24 cellular contexts compared by ENCODE assay signal in the genomic region with DNA sequence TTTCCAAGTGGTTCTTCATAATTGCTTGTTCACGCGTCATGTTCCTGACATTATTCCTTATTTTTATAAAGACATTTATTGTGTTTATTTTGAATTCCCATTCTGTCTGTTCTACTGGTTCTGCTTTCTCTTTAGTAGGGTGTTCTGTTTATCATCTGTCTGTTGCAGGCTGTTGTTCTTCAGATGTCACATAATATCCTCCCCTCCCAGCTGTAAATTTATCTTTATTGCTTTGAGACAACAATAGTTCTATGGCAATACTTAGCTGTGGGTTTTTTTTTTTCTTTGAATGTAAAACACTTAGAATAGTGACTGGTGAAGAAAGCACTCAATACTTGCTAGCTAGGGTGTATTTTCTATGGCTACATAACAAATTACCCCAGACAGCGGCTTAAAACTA.
DNase-seq lines count a peak whose midpoint lies in the region; ATAC-seq and TF ChIP-seq lines count a peak whose summit lies in the region.
"Had no signal": no experiment of that assay in that cellular context is flagged by ENCODE, and none has a peak within 500 bp of the region (broad histone marks: within the 10 kb centered on the region; RNA-seq: fewer than 3 reads in every experiment).

No MANE protein-coding gene starts in this region.

- H3K27me3 Mint-ChIP-seq in type B pancreatic cell, result no peaks in the 10 kb centered on the region
- H3K27me3 Mint-ChIP-seq: activated CD4-positive, alpha-beta memory T cell treated with anti-CD3 and anti-CD28 coated beads, Interleukin-2, amount 10 ng/mL, durations not matched to agents 7 days and 5 days; dendritic cell treated with granulocyte-macrophage colony-stimulating factor and Interleukin-4, amounts not matched to agents 40 ng/mL and 50 ng/mL, for 4 days had no signal

- no peaks in the 10 kb centered on the region for H3K27me3 ChIP-seq in colonic mucosa
- peaks cover 4% of the 10 kb centered on the region for H3K27me3 ChIP-seq in mesendoderm (ENCODE audit: insufficient read depth, low read length, poor library complexity)
- H3K27me3 ChIP-seq in brain microvascular endothelial cell (replicated peaks), result no peaks in the 10 kb centered on the region
- H3K27me3 ChIP-seq: cardiac muscle cell, testis had no signal

- no peak for TF ChIP-seq CTCF in colonic mucosa (IDR thresholded peaks at IDR 0.05)
- TF ChIP-seq CTCF in type B pancreatic cell (conservative IDR thresholded peaks at IDR 0.05), result no peak
- no peak for TF ChIP-seq CTCF in brain microvascular endothelial cell (IDR thresholded peaks at IDR 0.05; ENCODE audit: low read depth, low read length, missing control alignments)

- H3K36me3 ChIP-seq in colonic mucosa (no peaks in the 10 kb centered on the region), mesendoderm (ENCODE audit: control insufficient read depth, insufficient read depth, low read length) (no peaks in the 10 kb centered on the region), brain microvascular endothelial cell (replicated peaks) (no peaks in the 10 kb centered on the region)
- H3K36me3 ChIP-seq: cardiac muscle cell, left ventricle myocardium inferior had no signal

- peak overlapping the region; percentile 74 for H2BK15ac ChIP-seq in mesendoderm (replicated peaks; ENCODE audit: low read depth)

- no peak overlapping the region for H3K9ac ChIP-seq in colonic mucosa (ENCODE audit: low read depth in 2 of 2, low read length in 2 of 2)
- H3K9ac ChIP-seq in mesendoderm (ENCODE audit: low read length), result no peak overlapping the region

- no peaks in the 10 kb centered on the region for H3K9me3 Mint-ChIP-seq in type B pancreatic cell
- H3K9me3 Mint-ChIP-seq: CD8-positive, alpha-beta T cell; dendritic cell treated with granulocyte-macrophage colony-stimulating factor and Interleukin-4, amounts not matched to agents 40 ng/mL and 50 ng/mL, for 4 days; stimulated activated naive B cell treated with anti-CD40 and anti-IgM and Interleukin-4, amounts not matched to agents 10 μg/mL and 1 μg/mL and 100 μg/mL, for 72 hours had no signal

- H3K56ac ChIP-seq in mesendoderm (ENCODE audit: low read length), result no peak overlapping the region

- no peaks in the 10 kb centered on the region for H3K36me3 Mint-ChIP-seq in type B pancreatic cell
- H3K36me3 Mint-ChIP-seq: CD8-positive, alpha-beta T cell; stimulated activated naive B cell treated with anti-CD40 and anti-IgM and Interleukin-4, amounts not matched to agents 10 μg/mL and 1 μg/mL and 100 μg/mL, for 72 hours had no signal

- no peak overlapping the region for H4K8ac ChIP-seq in mesendoderm (ENCODE audit: low read depth, low read length)

- H2BK5ac ChIP-seq in mesendoderm (ENCODE audit: low read length), result no peak overlapping the region

- H3K4me3 Mint-ChIP-seq in type B pancreatic cell, result peak overlapping the region; percentile 78
- H3K4me3 Mint-ChIP-seq: activated CD4-positive, alpha-beta memory T cell treated with anti-CD3 and anti-CD28 coated beads, Interleukin-2, amount 10 ng/mL, durations not matched to agents 7 days and 5 days; CD8-positive, alpha-beta T cell; dendritic cell treated with granulocyte-macrophage colony-stimulating factor and Interleukin-4, amounts not matched to agents 40 ng/mL and 50 ng/mL, for 4 days had no signal

- ATAC-seq in GM21529 (IDR thresholded peaks at IDR 0.05; ENCODE audit: unreplicated experiment) (no peak), HG03521 (IDR thresholded peaks at IDR 0.05; ENCODE audit: unreplicated experiment) (no peak)
- ATAC-seq: CD8-positive, alpha-beta T cell; HepG2; psoas muscle; stimulated activated naive B cell treated with anti-CD40 and anti-IgM and Interleukin-4, amounts not matched to agents 10 μg/mL and 1 μg/mL and 100 μg/mL, for 72 hours had no signal

- H3K4me3 ChIP-seq in colonic mucosa (no peak overlapping the region), mesendoderm (ENCODE audit: low read length) (no peak overlapping the region), brain microvascular endothelial cell (ENCODE audit: low read depth, low read length) (no peak overlapping the region)
- H3K4me3 ChIP-seq: cardiac muscle cell, left ventricle myocardium inferior, psoas muscle, skin epidermis, testis had no signal

- H3K23ac ChIP-seq in mesendoderm (ENCODE audit: low read length), result no peak overlapping the region

- H2BK120ac ChIP-seq in mesendoderm (ENCODE audit: low read depth, low read length), result peak overlapping the region; percentile 6

- peak overlapping the region; percentile 33 for H3K27ac Mint-ChIP-seq in type B pancreatic cell
- H3K27ac Mint-ChIP-seq: activated CD4-positive, alpha-beta memory T cell treated with anti-CD3 and anti-CD28 coated beads, Interleukin-2, amount 10 ng/mL, durations not matched to agents 7 days and 5 days; CD8-positive, alpha-beta T cell; dendritic cell treated with granulocyte-macrophage colony-stimulating factor and Interleukin-4, amounts not matched to agents 40 ng/mL and 50 ng/mL, for 4 days; stimulated activated naive B cell treated with anti-CD40 and anti-IgM and Interleukin-4, amounts not matched to agents 10 μg/mL and 1 μg/mL and 100 μg/mL, for 72 hours had no signal

- peak overlapping the region; percentile 89 for H3K18ac ChIP-seq in mesendoderm (ENCODE audit: low read length)

- DNase-seq in LoVo (ENCODE audit: low spot score) (peak; percentile 11), colonic mucosa (no peak), mesendoderm (no peak), type B pancreatic cell (ENCODE audit: extremely low spot score, unreplicated experiment) (no peak), brain microvascular endothelial cell (no peak)
- DNase-seq: activated CD4-positive, alpha-beta memory T cell treated with anti-CD3 and anti-CD28 coated beads, Interleukin-2, amount 10 ng/mL, durations not matched to agents 7 days and 5 days; activated gamma-delta T cell; activated T-cell treated with anti-CD3 and anti-CD28 coated beads for 4 hours; CD8-positive, alpha-beta T cell; GF-D8; head of caudate nucleus; left ventricle myocardium inferior; NCI-H1105; psoas muscle; RPMI8226; stimulated activated CD4-positive, alpha-beta T cell treated with anti-CD3 and anti-CD28 coated beads, Interleukin-2, amount 100 ng/mL, for 48 hours; stimulated activated naive B cell treated with anti-CD40 and anti-IgM and Interleukin-4, amounts not matched to agents 10 μg/mL and 1 μg/mL and 100 μg/mL, for 72 hours; testis had no signal

- no peaks in the 10 kb centered on the region for H3K9me3 ChIP-seq in colonic mucosa
- H3K9me3 ChIP-seq: left ventricle myocardium inferior, psoas muscle, testis had no signal

- WGBS in mesendoderm (ENCODE audit: extremely low coverage, insufficient coverage, low lambda C conversion rate), result no CpG with 5 or more reads among the region's 3 CpGs

- H3K27ac ChIP-seq in colonic mucosa, result peak overlapping the region; percentile 57
- no peak overlapping the region for H3K27ac ChIP-seq in mesendoderm (ENCODE audit: low read depth, low read length)
- H3K27ac ChIP-seq in brain microvascular endothelial cell, result no peak overlapping the region
- H3K27ac ChIP-seq: cardiac muscle cell, left ventricle myocardium inferior, psoas muscle, skin epidermis, testis had no signal

- intact Hi-C loops in colonic mucosa (cut with DNase I), result no loop called here

- in situ Hi-C loops in brain microvascular endothelial cell (cut with HindIII; ENCODE audit: low pct_ligation_motif_present, low sequenced_read_pairs), result no loop called here

- no peak overlapping the region for H3K4me2 ChIP-seq in mesendoderm (ENCODE audit: low read length)

- H3K4ac ChIP-seq in mesendoderm (ENCODE audit: low read depth, low read length), result peak overlapping the region; percentile 36

- no peak overlapping the region for H4K5ac ChIP-seq in mesendoderm (ENCODE audit: low read length)

- H3K4me1 ChIP-seq in colonic mucosa, result no peaks in the 10 kb centered on the region
- H3K4me1 ChIP-seq in mesendoderm (ENCODE audit: control insufficient read depth, low read depth, low read length), result peaks cover 7% of the 10 kb centered on the region
- H3K4me1 ChIP-seq: left ventricle myocardium inferior, psoas muscle, testis had no signal

- H3K79me1 ChIP-seq in mesendoderm (ENCODE audit: low read length), result no peaks in the 10 kb centered on the region

- H2AK5ac ChIP-seq in mesendoderm (ENCODE audit: low read length), result no peak overlapping the region

- H3K79me2 ChIP-seq in mesendoderm (ENCODE audit: control insufficient read depth, insufficient read depth, low read length), result no peaks in the 10 kb centered on the region

- H3K4me1 Mint-ChIP-seq in type B pancreatic cell (ENCODE audit: unreplicated experiment), result peaks cover 23% of the 10 kb centered on the region
- H3K4me1 Mint-ChIP-seq: activated CD4-positive, alpha-beta memory T cell treated with anti-CD3 and anti-CD28 coated beads, Interleukin-2, amount 10 ng/mL, durations not matched to agents 7 days and 5 days; stimulated activated naive B cell treated with anti-CD40 and anti-IgM and Interleukin-4, amounts not matched to agents 10 μg/mL and 1 μg/mL and 100 μg/mL, for 72 hours had no signal
